1 cellular context compared by ENCODE assay signal in genomic region chr10:79038841-79039201, GRCh38.
TF ChIP-seq lines count a peak whose summit lies in the region.

No MANE protein-coding gene starts in this region.

TF ChIP-seq in K562, 482 proteins besides CTCF, POLR2A, EP300 and RAD21 (continued from another document and continues in another):
- TF ChIP-seq ELF4 (CRISPR knock-in tag; IDR thresholded peaks at IDR 0.05) (no peak), PTBP1 (IDR thresholded peaks at IDR 0.05; ENCODE audit: low read depth, low read length) (no peak), MIER1 (IDR thresholded peaks at IDR 0.05; ENCODE audit: low read depth) (no peak), ZNF184 (CRISPR knock-in tag; IDR thresholded peaks at IDR 0.05) (no peak), ZNF165 (CRISPR knock-in tag; IDR thresholded peaks at IDR 0.05; ENCODE audit: borderline replicate concordance) (no peak), ZNF408 (CRISPR knock-in tag; IDR thresholded peaks at IDR 0.05; ENCODE audit: low read depth) (no peak), POU5F1 (IDR thresholded peaks at IDR 0.05; ENCODE audit: borderline replicate concordance, low read depth, low read length, partially characterized antibody) (no peak), TSHZ1 (CRISPR knock-in tag; IDR thresholded peaks at IDR 0.05) (no peak), HDAC8 (tag; IDR thresholded peaks at IDR 0.05) (no peak), MTA1 (IDR thresholded peaks at IDR 0.05; ENCODE audit: borderline replicate concordance) (0 out of 2 replicates have a peak, but pooled peaks have one; percentile 20), TEAD4 (IDR thresholded peaks at IDR 0.05; ENCODE audit: low read length) (no peak), TEAD4 (CRISPR knock-in tag; IDR thresholded peaks at IDR 0.05; ENCODE audit: borderline replicate concordance) (no peak), KLF16 (IDR thresholded peaks at IDR 0.05) (no peak), MAFK (IDR thresholded peaks at IDR 0.05; ENCODE audit: low read length) (no peak), ZNF740 (CRISPR knock-in tag; IDR thresholded peaks at IDR 0.05) (no peak), ZNF740 (tag; IDR thresholded peaks at IDR 0.05) (no peak), MYBL2 (IDR thresholded peaks at IDR 0.05; ENCODE audit: low read depth) (no peak), MYBL2 (CRISPR knock-in tag; IDR thresholded peaks at IDR 0.05; ENCODE audit: borderline replicate concordance) (no peak), THAP7 (CRISPR knock-in tag; IDR thresholded peaks at IDR 0.05) (no peak), ZNF174 (CRISPR knock-in tag; IDR thresholded peaks at IDR 0.05) (no peak), ZNF140 (CRISPR knock-in tag; IDR thresholded peaks at IDR 0.05) (no peak), ZBTB49 (CRISPR knock-in tag; IDR thresholded peaks at IDR 0.05; ENCODE audit: borderline replicate concordance) (no peak), EGR1 (conservative IDR thresholded peaks at IDR 0.05) (no peak), OTX1 (CRISPR knock-in tag; IDR thresholded peaks at IDR 0.05) (no peak), NCOA2 (IDR thresholded peaks at IDR 0.05; ENCODE audit: partially characterized antibody in 2 of 2) (no peak), RB1 (IDR thresholded peaks at IDR 0.05; ENCODE audit: low read depth) (no peak), CBFB (CRISPR knock-in tag; IDR thresholded peaks at IDR 0.05) (no peak), TBP (optimal IDR thresholded peaks at IDR 0.05; ENCODE audit: low read depth, low read length) (peak; percentile 46), MECOM (CRISPR knock-in tag; IDR thresholded peaks at IDR 0.05) (no peak), FUS (optimal IDR thresholded peaks at IDR 0.05; ENCODE audit: low read depth, low read length) (no peak), SRSF3 (IDR thresholded peaks at IDR 0.05; ENCODE audit: insufficient read depth, low read length) (no peak), RFX1 (IDR thresholded peaks at IDR 0.05) (no peak), GABPA (tag; conservative IDR thresholded peaks at IDR 0.05; ENCODE audit: low read depth) (no peak), HLTF (IDR thresholded peaks at IDR 0.05) (no peak), SRSF9 (IDR thresholded peaks at IDR 0.05; ENCODE audit: borderline replicate concordance, low read depth, low read length) (no peak), TCFL5 (CRISPR knock-in tag; conservative IDR thresholded peaks at IDR 0.05) (no peak), NKRF (IDR thresholded peaks at IDR 0.05; ENCODE audit: borderline replicate concordance) (no peak), ZNF561 (CRISPR knock-in tag; conservative IDR thresholded peaks at IDR 0.05) (no peak), E4F1 (CRISPR knock-in tag; IDR thresholded peaks at IDR 0.05; ENCODE audit: borderline replicate concordance) (no peak), SMAD3 (CRISPR knock-in tag; conservative IDR thresholded peaks at IDR 0.05) (no peak), ZNF592 (IDR thresholded peaks at IDR 0.05) (peak; percentile 72), KDM4B (IDR thresholded peaks at IDR 0.05; ENCODE audit: borderline replicate concordance in 2 of 2, low read depth in 1 of 2) (no peak), TCF3 (CRISPR knock-in tag; IDR thresholded peaks at IDR 0.05) (no peak)
- TF ChIP-seq, protein P1, sequence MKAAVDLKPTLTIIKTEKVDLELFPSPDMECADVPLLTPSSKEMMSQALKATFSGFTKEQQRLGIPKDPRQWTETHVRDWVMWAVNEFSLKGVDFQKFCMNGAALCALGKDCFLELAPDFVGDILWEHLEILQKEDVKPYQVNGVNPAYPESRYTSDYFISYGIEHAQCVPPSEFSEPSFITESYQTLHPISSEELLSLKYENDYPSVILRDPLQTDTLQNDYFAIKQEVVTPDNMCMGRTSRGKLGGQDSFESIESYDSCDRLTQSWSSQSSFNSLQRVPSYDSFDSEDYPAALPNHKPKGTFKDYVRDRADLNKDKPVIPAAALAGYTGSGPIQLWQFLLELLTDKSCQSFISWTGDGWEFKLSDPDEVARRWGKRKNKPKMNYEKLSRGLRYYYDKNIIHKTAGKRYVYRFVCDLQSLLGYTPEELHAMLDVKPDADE (conservative IDR thresholded peaks at IDR 0.05; ENCODE audit: control insufficient read depth, low read depth, low read length) = no peak
- TF ChIP-seq, protein P2, sequence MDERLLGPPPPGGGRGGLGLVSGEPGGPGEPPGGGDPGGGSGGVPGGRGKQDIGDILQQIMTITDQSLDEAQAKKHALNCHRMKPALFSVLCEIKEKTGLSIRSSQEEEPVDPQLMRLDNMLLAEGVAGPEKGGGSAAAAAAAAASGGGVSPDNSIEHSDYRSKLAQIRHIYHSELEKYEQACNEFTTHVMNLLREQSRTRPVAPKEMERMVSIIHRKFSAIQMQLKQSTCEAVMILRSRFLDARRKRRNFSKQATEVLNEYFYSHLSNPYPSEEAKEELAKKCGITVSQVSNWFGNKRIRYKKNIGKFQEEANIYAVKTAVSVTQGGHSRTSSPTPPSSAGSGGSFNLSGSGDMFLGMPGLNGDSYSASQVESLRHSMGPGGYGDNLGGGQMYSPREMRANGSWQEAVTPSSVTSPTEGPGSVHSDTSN (CRISPR knock-in tag; IDR thresholded peaks at IDR 0.05; ENCODE audit: low read depth) = no peak
- TF ChIP-seq, protein P2 (tag; conservative IDR thresholded peaks at IDR 0.05; ENCODE audit: low read depth) = no peak
